1 cellular context compared by ENCODE assay signal in the genomic region with DNA sequence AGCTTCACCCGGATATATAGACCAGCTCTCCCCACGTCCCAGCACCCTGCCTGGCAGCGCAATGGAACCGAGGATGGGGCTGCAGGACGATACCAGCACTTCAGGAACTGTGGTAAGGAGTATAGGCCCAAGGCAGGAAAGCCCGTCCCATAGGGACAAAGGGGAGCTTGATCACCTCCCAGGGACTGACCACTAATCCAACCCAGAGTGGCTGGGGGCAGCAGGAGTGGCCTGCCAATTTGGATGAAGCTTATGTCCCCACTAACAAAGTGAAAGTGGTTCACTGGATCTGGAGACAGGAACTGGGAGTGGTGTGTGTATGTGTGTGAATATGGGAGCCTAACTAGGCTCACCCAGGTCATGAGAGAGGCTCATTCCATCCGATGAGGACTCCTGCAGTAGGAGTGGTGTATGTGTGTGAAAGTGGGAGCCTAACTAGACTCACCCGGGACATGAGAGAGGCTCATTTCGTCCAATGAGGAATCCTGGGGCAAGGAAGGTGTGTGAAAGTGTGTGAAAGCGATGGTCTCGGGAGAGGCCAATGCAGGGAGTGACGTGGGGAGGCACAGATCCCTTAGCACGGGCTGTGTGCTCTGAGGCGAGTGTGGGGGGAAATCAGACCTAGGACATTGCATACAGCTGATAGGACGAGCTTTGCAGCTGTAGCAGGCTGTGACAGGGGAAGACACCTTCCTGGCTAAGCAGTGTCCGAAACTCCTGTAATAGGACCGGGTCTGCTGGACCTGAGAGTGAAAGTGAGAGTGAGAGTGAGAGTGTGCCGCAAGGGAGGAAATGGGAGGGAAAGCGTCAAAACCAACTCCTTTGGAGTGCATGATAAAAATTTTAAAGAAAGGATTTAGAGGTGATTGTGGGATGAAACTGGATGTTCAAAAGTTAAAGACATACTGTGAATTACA.
TF ChIP-seq lines count a peak whose summit lies in the region.

No MANE protein-coding gene starts in this region.

TF ChIP-seq in GM12878, 131 proteins besides CTCF, POLR2A, EP300 and RAD21 (continued from another document):
- TF ChIP-seq, protein P1, sequence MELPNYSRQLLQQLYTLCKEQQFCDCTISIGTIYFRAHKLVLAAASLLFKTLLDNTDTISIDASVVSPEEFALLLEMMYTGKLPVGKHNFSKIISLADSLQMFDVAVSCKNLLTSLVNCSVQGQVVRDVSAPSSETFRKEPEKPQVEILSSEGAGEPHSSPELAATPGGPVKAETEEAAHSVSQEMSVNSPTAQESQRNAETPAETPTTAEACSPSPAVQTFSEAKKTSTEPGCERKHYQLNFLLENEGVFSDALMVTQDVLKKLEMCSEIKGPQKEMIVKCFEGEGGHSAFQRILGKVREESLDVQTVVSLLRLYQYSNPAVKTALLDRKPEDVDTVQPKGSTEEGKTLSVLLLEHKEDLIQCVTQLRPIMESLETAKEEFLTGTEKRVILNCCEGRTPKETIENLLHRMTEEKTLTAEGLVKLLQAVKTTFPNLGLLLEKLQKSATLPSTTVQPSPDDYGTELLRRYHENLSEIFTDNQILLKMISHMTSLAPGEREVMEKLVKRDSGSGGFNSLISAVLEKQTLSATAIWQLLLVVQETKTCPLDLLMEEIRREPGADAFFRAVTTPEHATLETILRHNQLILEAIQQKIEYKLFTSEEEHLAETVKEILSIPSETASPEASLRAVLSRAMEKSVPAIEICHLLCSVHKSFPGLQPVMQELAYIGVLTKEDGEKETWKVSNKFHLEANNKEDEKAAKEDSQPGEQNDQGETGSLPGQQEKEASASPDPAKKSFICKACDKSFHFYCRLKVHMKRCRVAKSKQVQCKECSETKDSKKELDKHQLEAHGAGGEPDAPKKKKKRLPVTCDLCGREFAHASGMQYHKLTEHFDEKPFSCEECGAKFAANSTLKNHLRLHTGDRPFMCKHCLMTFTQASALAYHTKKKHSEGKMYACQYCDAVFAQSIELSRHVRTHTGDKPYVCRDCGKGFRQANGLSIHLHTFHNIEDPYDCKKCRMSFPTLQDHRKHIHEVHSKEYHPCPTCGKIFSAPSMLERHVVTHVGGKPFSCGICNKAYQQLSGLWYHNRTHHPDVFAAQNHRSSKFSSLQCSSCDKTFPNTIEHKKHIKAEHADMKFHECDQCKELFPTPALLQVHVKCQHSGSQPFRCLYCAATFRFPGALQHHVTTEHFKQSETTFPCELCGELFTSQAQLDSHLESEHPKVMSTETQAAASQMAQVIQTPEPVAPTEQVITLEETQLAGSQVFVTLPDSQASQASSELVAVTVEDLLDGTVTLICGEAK (IDR thresholded peaks at IDR 0.05; ENCODE audit: borderline replicate concordance) = 0 out of 2 replicates have a peak, but pooled peaks have one; percentile 33
- TF ChIP-seq RELA (IDR thresholded peaks at IDR 0.05; ENCODE audit: borderline replicate concordance, partially characterized antibody) (peak; percentile 27), PAX8 (IDR thresholded peaks at IDR 0.05) (no peak), ZBED1 (IDR thresholded peaks at IDR 0.05; ENCODE audit: borderline replicate concordance) (no peak; the same call in 1 of the 2 replicates), PAX5 (IDR thresholded peaks at IDR 0.05; ENCODE audit: borderline replicate concordance, low read depth, low read length) (peak; percentile 56; the same call in 1 of the 2 replicates), MEF2B (IDR thresholded peaks at IDR 0.05; ENCODE audit: partially characterized antibody, poor library complexity, severe bottlenecking) (peak; percentile 61), DPF2 (IDR thresholded peaks at IDR 0.05) (0 out of 2 replicates have a peak, but pooled peaks have one; percentile 51), TARDBP (IDR thresholded peaks at IDR 0.05; ENCODE audit: borderline replicate concordance) (0 out of 2 replicates have a peak, but pooled peaks have one; percentile 15), BCL11A (IDR thresholded peaks at IDR 0.05; ENCODE audit: low read depth, low read length) (peak; percentile 71), ZNF384 (IDR thresholded peaks at IDR 0.05; ENCODE audit: borderline replicate concordance, low read depth, low read length) (no peak), CREM (IDR thresholded peaks at IDR 0.05; ENCODE audit: low read depth) (peak; percentile 73), JUND (IDR thresholded peaks at IDR 0.05; ENCODE audit: low read depth, low read length) (no peak), FOXM1 (IDR thresholded peaks at IDR 0.05; ENCODE audit: low read depth, low read length) (peak; percentile 11; the same call in 1 of the 2 replicates), YY1 (IDR thresholded peaks at IDR 0.05; ENCODE audit: low read depth, low read length) (no peak; the same call in 1 of the 2 replicates), CREB1 (IDR thresholded peaks at IDR 0.05; ENCODE audit: low read depth) (peak; percentile 64), KAT2A (conservative IDR thresholded peaks at IDR 0.05; ENCODE audit: control insufficient read depth, low read depth, low read length) (no peak), BMI1 (IDR thresholded peaks at IDR 0.05; ENCODE audit: borderline replicate concordance) (no peak), MTA3 (IDR thresholded peaks at IDR 0.05; ENCODE audit: borderline replicate concordance, low read length) (peak; percentile 86; the same call in 1 of the 2 replicates), MXI1 (IDR thresholded peaks at IDR 0.05; ENCODE audit: low read depth, low read length) (no peak), LARP7 (IDR thresholded peaks at IDR 0.05) (no peak), EGR1 (IDR thresholded peaks at IDR 0.05; ENCODE audit: borderline replicate concordance in 1 of 2, low read depth in 2 of 2, low read length in 2 of 2) (peak in 1 of 2 experiments; percentile 59; a peak in 2 of 3 replicates), IKZF1 (conservative IDR thresholded peaks at IDR 0.05) (peak; percentile 83; the same call in 1 of the 2 replicates), SPI1 (IDR thresholded peaks at IDR 0.05; ENCODE audit: borderline replicate concordance, insufficient read depth, low read depth, low read length) (peak; percentile 75; the same call in 1 of the 2 replicates), SMAD5 (IDR thresholded peaks at IDR 0.05; ENCODE audit: low read depth) (peak; percentile 63; the same call in 1 of the 2 replicates), TBL1XR1 (IDR thresholded peaks at IDR 0.05; ENCODE audit: low read depth, low read length) (peak; percentile 72; the same call in 1 of the 2 replicates), ETV6 (conservative IDR thresholded peaks at IDR 0.05 in 1 of 2, IDR thresholded peaks at IDR 0.05 in 1 of 2; ENCODE audit: borderline replicate concordance in 1 of 2, low read depth in 1 of 2) (peak in 1 of 2 experiments; percentile 94; a peak in 2 of 4 replicates), SREBF2 (IDR thresholded peaks at IDR 0.05; ENCODE audit: low read length) (no peak), BHLHE40 (IDR thresholded peaks at IDR 0.05; ENCODE audit: borderline replicate concordance in 1 of 2, low read depth in 2 of 2, low read length in 1 of 2) (peak; percentile 43 to 87), CBFB (IDR thresholded peaks at IDR 0.05; ENCODE audit: low read depth) (no peak; the same call in 1 of the 2 replicates)
- TF ChIP-seq, protein P2, sequence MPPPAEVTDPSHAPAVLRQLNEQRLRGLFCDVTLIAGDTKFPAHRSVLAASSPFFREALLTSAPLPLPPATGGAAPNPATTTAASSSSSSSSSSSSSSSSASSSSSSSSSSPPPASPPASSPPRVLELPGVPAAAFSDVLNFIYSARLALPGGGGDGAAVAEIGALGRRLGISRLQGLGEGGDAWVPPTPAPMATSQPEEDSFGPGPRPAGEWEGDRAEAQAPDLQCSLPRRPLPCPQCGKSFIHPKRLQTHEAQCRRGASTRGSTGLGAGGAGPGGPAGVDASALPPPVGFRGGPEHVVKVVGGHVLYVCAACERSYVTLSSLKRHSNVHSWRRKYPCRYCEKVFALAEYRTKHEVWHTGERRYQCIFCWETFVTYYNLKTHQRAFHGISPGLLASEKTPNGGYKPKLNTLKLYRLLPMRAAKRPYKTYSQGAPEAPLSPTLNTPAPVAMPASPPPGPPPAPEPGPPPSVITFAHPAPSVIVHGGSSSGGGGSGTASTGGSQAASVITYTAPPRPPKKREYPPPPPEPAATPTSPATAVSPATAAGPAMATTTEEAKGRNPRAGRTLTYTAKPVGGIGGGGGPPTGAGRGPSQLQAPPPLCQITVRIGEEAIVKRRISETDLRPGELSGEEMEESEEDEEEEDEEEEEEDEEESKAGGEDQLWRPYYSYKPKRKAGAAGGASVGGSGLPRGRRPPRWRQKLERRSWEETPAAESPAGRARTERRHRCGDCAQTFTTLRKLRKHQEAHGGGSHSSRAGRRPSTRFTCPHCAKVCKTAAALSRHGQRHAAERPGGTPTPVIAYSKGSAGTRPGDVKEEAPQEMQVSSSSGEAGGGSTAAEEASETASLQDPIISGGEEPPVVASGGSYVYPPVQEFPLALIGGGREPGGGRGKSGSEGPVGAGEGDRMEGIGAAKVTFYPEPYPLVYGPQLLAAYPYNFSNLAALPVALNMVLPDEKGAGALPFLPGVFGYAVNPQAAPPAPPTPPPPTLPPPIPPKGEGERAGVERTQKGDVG (CRISPR knock-in tag; IDR thresholded peaks at IDR 0.05) = no peak
- TF ChIP-seq, protein P3, sequence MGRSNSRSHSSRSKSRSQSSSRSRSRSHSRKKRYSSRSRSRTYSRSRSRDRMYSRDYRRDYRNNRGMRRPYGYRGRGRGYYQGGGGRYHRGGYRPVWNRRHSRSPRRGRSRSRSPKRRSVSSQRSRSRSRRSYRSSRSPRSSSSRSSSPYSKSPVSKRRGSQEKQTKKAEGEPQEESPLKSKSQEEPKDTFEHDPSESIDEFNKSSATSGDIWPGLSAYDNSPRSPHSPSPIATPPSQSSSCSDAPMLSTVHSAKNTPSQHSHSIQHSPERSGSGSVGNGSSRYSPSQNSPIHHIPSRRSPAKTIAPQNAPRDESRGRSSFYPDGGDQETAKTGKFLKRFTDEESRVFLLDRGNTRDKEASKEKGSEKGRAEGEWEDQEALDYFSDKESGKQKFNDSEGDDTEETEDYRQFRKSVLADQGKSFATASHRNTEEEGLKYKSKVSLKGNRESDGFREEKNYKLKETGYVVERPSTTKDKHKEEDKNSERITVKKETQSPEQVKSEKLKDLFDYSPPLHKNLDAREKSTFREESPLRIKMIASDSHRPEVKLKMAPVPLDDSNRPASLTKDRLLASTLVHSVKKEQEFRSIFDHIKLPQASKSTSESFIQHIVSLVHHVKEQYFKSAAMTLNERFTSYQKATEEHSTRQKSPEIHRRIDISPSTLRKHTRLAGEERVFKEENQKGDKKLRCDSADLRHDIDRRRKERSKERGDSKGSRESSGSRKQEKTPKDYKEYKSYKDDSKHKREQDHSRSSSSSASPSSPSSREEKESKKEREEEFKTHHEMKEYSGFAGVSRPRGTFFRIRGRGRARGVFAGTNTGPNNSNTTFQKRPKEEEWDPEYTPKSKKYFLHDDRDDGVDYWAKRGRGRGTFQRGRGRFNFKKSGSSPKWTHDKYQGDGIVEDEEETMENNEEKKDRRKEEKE (IDR thresholded peaks at IDR 0.05) = no peak
- TF ChIP-seq, protein P4, sequence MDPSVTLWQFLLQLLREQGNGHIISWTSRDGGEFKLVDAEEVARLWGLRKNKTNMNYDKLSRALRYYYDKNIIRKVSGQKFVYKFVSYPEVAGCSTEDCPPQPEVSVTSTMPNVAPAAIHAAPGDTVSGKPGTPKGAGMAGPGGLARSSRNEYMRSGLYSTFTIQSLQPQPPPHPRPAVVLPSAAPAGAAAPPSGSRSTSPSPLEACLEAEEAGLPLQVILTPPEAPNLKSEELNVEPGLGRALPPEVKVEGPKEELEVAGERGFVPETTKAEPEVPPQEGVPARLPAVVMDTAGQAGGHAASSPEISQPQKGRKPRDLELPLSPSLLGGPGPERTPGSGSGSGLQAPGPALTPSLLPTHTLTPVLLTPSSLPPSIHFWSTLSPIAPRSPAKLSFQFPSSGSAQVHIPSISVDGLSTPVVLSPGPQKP (IDR thresholded peaks at IDR 0.05; ENCODE audit: low read depth, low read length) = no peak
- TF ChIP-seq, protein P5, sequence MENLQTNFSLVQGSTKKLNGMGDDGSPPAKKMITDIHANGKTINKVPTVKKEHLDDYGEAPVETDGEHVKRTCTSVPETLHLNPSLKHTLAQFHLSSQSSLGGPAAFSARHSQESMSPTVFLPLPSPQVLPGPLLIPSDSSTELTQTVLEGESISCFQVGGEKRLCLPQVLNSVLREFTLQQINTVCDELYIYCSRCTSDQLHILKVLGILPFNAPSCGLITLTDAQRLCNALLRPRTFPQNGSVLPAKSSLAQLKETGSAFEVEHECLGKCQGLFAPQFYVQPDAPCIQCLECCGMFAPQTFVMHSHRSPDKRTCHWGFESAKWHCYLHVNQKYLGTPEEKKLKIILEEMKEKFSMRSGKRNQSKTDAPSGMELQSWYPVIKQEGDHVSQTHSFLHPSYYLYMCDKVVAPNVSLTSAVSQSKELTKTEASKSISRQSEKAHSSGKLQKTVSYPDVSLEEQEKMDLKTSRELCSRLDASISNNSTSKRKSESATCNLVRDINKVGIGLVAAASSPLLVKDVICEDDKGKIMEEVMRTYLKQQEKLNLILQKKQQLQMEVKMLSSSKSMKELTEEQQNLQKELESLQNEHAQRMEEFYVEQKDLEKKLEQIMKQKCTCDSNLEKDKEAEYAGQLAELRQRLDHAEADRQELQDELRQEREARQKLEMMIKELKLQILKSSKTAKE (IDR thresholded peaks at IDR 0.05; ENCODE audit: low read depth, poor library complexity, severe bottlenecking) = peak; percentile 56
- TF ChIP-seq, protein P6, sequence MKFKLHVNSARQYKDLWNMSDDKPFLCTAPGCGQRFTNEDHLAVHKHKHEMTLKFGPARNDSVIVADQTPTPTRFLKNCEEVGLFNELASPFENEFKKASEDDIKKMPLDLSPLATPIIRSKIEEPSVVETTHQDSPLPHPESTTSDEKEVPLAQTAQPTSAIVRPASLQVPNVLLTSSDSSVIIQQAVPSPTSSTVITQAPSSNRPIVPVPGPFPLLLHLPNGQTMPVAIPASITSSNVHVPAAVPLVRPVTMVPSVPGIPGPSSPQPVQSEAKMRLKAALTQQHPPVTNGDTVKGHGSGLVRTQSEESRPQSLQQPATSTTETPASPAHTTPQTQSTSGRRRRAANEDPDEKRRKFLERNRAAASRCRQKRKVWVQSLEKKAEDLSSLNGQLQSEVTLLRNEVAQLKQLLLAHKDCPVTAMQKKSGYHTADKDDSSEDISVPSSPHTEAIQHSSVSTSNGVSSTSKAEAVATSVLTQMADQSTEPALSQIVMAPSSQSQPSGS (IDR thresholded peaks at IDR 0.05; ENCODE audit: low read length) = peak; percentile 24; the same call in 1 of the 2 replicates
